Comparison of ENCODE assay signal across 15 cellular contexts in genomic region chr4:80422727-80423404, GRCh38.
A peak's percentile ranks its signal among the peaks of the same experiment; 100 is the strongest.
DNase-seq lines count a peak whose midpoint lies in the region; ATAC-seq and TF ChIP-seq lines count a peak whose summit lies in the region.
"Had no signal": no experiment of that assay in that cellular context is flagged by ENCODE, and none has a peak within 500 bp of the region (broad histone marks: within the 10 kb centered on the region; RNA-seq: fewer than 3 reads in every experiment).

No MANE protein-coding gene starts in this region.

- WGBS in stomach, 5 donors = 79 to 88% (median 82%) methylated on average over 1 of the region's 1 CpG

- no peaks in the 10 kb centered on the region for H3K36me3 Mint-ChIP-seq in CD4-positive, alpha-beta memory T cell
- no peaks in the 10 kb centered on the region for H3K36me3 Mint-ChIP-seq in activated CD8-positive, alpha-beta T cell treated with anti-CD3 and anti-CD28 coated beads for 36 hours (ENCODE audit: low read depth)

- H3K4me3 ChIP-seq in CD4-positive, alpha-beta memory T cell (ENCODE audit: low read length in 2 of 2) = no peak overlapping the region
- no peak overlapping the region for H3K4me3 ChIP-seq in stomach
- H3K4me3 ChIP-seq: breast epithelium, PC-9, vagina had no signal

- no peak overlapping the region for H3K27ac Mint-ChIP-seq in CD4-positive, alpha-beta memory T cell
- no peak overlapping the region for H3K27ac Mint-ChIP-seq in activated CD8-positive, alpha-beta T cell treated with anti-CD3 and anti-CD28 coated beads for 36 hours
- H3K27ac Mint-ChIP-seq: progenitor cell of endocrine pancreas had no signal

- no peaks in the 10 kb centered on the region for H3K9me3 ChIP-seq in CD4-positive, alpha-beta memory T cell (ENCODE audit: control insufficient read depth in 1 of 2, low read length in 2 of 2)
- H3K9me3 ChIP-seq in stomach = no peaks in the 10 kb centered on the region
- H3K9me3 ChIP-seq: breast epithelium, vagina had no signal

- TF ChIP-seq POLR2A in stomach (IDR thresholded peaks at IDR 0.05) = no peak

- H3K4me1 ChIP-seq in CD4-positive, alpha-beta memory T cell (ENCODE audit: insufficient read depth, low read length) = peaks cover 18% of the 10 kb centered on the region
- no peaks in the 10 kb centered on the region for H3K4me1 ChIP-seq in stomach
- H3K4me1 ChIP-seq: breast epithelium, vagina had no signal

- ATAC-seq in GM19035 (IDR thresholded peaks at IDR 0.05; ENCODE audit: unreplicated experiment) (peak; percentile 72), HG03135 (IDR thresholded peaks at IDR 0.05; ENCODE audit: unreplicated experiment) (peak; percentile 61), GM19023 (IDR thresholded peaks at IDR 0.05; ENCODE audit: unreplicated experiment) (no peak)
- ATAC-seq in activated CD8-positive, alpha-beta T cell treated with anti-CD3 and anti-CD28 coated beads for 36 hours = peak; percentile 85

- peak; percentile 16 to 57 (median 44) for DNase-seq in CD4-positive, alpha-beta memory T cell
- DNase-seq in activated CD8-positive, alpha-beta T cell treated with anti-CD3 and anti-CD28 coated beads for 36 hours = no peak
- DNase-seq in SK-N-DZ (ENCODE audit: low spot score) (no peak), cerebellum (ENCODE audit: low spot score) (no peak), stomach (no peak)
- DNase-seq: activated CD4-positive, alpha-beta T cell treated with anti-CD3 and anti-CD28 coated beads for 4 hours; activated effector memory CD4-positive, alpha-beta T cell treated with Interleukin-2 at 50 U/mL for 16 hours; NCI-H2107; PC-9 had no signal

- intact Hi-C loops in CD4-positive, alpha-beta memory T cell (cut with micrococcal nuclease) = loop anchor here (10.0 kb wide), 1 partner anchor 72 kb away; no protein-coding TSS in a partner anchor
- intact Hi-C loops in activated CD8-positive, alpha-beta T cell treated with anti-CD3 and anti-CD28 coated beads for 36 hours (cut with micrococcal nuclease) = no loop called here
- intact Hi-C loops in stomach (cut with DNase I; ENCODE audit: low total_unique reads) = no loop called here

- H3K9me3 Mint-ChIP-seq in CD4-positive, alpha-beta memory T cell = peaks cover 0 to 3% (median 0%) of the 10 kb centered on the region in 8 donors
- no peaks in the 10 kb centered on the region for H3K9me3 Mint-ChIP-seq in activated CD8-positive, alpha-beta T cell treated with anti-CD3 and anti-CD28 coated beads for 36 hours

- POLR2A ChIA-PET in CD4-positive, alpha-beta memory T cell (lab: Charles Lee; ENCODE audit: partially characterized antibody) = no interaction called here
- POLR2A ChIA-PET in activated CD8-positive, alpha-beta T cell treated with anti-CD3 and anti-CD28 coated beads for 36 hours (lab: Charles Lee) = no interaction called here

- CTCF ChIA-PET in CD4-positive, alpha-beta memory T cell (lab: Charles Lee; ENCODE audit: partially characterized antibody) = no interaction called here
- CTCF ChIA-PET in activated CD8-positive, alpha-beta T cell treated with anti-CD3 and anti-CD28 coated beads for 36 hours (lab: Charles Lee) = no interaction called here

- H3K27ac ChIP-seq in CD4-positive, alpha-beta memory T cell (ENCODE audit: low read depth, low read length) = no peak overlapping the region
- H3K27ac ChIP-seq in stomach = no peak overlapping the region
- H3K27ac ChIP-seq: breast epithelium, PC-9, vagina had no signal

- no peak overlapping the region for H3K4me3 Mint-ChIP-seq in CD4-positive, alpha-beta memory T cell
- H3K4me3 Mint-ChIP-seq in activated CD8-positive, alpha-beta T cell treated with anti-CD3 and anti-CD28 coated beads for 36 hours = no peak overlapping the region

- TF ChIP-seq EP300 in stomach (IDR thresholded peaks at IDR 0.05) = no peak

- no peaks in the 10 kb centered on the region for H3K27me3 ChIP-seq in CD4-positive, alpha-beta memory T cell (ENCODE audit: insufficient read depth, low read length)
- no peaks in the 10 kb centered on the region for H3K27me3 ChIP-seq in stomach
- H3K27me3 ChIP-seq: breast epithelium, vagina had no signal

- no peak for TF ChIP-seq CTCF in activated CD8-positive, alpha-beta T cell treated with anti-CD3 and anti-CD28 coated beads for 36 hours (IDR thresholded peaks at IDR 0.05)
- no peak for TF ChIP-seq CTCF in stomach (IDR thresholded peaks at IDR 0.05)

- no peaks in the 10 kb centered on the region for H3K36me3 ChIP-seq in CD4-positive, alpha-beta memory T cell (ENCODE audit: insufficient read depth, low read length)
- no peaks in the 10 kb centered on the region for H3K36me3 ChIP-seq in stomach
- H3K36me3 ChIP-seq: breast epithelium, vagina had no signal

- peaks cover 12 to 21% (median 17%) of the 10 kb centered on the region in 4 donors for H3K4me1 Mint-ChIP-seq in CD4-positive, alpha-beta memory T cell
- H3K4me1 Mint-ChIP-seq in activated CD8-positive, alpha-beta T cell treated with anti-CD3 and anti-CD28 coated beads for 36 hours (ENCODE audit: low read depth) = peaks cover 5% of the 10 kb centered on the region

- H3K27me3 Mint-ChIP-seq in CD4-positive, alpha-beta memory T cell = no peaks in the 10 kb centered on the region
- H3K27me3 Mint-ChIP-seq in activated CD8-positive, alpha-beta T cell treated with anti-CD3 and anti-CD28 coated beads for 36 hours = no peaks in the 10 kb centered on the region
- H3K27me3 Mint-ChIP-seq: progenitor cell of endocrine pancreas had no signal

Comparison
In these comparisons a context has a peak if more than half of its experiments do, and no peak if none do; other contexts are left out.
1. DNase-seq: peak in CD4-positive, alpha-beta memory T cell (5 of 5); none in activated CD8-positive, alpha-beta T cell treated with anti-CD3 and anti-CD28 coated beads for 36 hours (single experiment), SK-N-DZ (single experiment), cerebellum (single experiment) and stomach (single experiment).